ENCODE assay signal across 1 cellular context in the genomic region with DNA sequence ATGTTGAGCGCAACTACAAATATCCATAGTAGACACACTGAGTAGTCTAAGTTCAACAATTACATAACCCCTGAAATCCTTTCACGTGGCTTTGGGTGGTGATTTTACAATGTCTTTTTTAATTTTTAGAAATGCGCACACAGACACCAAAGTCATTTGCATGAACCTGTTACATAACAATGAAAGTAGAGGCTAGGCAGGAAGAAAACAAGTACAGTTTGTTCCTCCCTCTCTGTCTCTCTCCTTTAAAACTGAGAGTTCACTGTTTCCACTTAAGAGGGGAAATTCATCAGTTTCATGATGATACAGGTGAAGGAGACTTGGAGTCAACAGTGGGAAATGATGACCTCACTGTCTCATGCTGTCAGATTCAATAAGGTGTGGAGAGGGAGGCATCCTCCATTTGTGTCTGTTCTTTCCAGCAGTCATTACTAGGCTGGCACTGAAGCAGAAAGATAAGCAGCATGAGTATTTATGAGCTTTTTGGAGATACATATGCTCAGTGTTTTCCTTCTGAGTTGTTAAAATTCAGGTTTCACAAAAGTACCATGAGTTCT.
TF ChIP-seq lines count a peak whose summit lies in the region.

No MANE protein-coding gene starts in this region.

TF ChIP-seq in GM12878, 131 proteins besides CTCF, POLR2A, EP300 and RAD21 (continued from another document):
- TF ChIP-seq, protein P1, sequence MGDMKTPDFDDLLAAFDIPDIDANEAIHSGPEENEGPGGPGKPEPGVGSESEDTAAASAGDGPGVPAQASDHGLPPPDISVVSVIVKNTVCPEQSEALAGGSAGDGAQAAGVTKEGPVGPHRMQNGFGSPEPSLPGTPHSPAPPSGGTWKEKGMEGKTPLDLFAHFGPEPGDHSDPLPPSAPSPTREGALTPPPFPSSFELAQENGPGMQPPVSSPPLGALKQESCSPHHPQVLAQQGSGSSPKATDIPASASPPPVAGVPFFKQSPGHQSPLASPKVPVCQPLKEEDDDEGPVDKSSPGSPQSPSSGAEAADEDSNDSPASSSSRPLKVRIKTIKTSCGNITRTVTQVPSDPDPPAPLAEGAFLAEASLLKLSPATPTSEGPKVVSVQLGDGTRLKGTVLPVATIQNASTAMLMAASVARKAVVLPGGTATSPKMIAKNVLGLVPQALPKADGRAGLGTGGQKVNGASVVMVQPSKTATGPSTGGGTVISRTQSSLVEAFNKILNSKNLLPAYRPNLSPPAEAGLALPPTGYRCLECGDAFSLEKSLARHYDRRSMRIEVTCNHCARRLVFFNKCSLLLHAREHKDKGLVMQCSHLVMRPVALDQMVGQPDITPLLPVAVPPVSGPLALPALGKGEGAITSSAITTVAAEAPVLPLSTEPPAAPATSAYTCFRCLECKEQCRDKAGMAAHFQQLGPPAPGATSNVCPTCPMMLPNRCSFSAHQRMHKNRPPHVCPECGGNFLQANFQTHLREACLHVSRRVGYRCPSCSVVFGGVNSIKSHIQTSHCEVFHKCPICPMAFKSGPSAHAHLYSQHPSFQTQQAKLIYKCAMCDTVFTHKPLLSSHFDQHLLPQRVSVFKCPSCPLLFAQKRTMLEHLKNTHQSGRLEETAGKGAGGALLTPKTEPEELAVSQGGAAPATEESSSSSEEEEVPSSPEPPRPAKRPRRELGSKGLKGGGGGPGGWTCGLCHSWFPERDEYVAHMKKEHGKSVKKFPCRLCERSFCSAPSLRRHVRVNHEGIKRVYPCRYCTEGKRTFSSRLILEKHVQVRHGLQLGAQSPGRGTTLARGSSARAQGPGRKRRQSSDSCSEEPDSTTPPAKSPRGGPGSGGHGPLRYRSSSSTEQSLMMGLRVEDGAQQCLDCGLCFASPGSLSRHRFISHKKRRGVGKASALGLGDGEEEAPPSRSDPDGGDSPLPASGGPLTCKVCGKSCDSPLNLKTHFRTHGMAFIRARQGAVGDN (IDR thresholded peaks at IDR 0.05): no peak
- no peak for TF ChIP-seq MTA2 (IDR thresholded peaks at IDR 0.05; ENCODE audit: low read depth)
